ENCODE assay signal across 9 cellular contexts in the genomic region with DNA sequence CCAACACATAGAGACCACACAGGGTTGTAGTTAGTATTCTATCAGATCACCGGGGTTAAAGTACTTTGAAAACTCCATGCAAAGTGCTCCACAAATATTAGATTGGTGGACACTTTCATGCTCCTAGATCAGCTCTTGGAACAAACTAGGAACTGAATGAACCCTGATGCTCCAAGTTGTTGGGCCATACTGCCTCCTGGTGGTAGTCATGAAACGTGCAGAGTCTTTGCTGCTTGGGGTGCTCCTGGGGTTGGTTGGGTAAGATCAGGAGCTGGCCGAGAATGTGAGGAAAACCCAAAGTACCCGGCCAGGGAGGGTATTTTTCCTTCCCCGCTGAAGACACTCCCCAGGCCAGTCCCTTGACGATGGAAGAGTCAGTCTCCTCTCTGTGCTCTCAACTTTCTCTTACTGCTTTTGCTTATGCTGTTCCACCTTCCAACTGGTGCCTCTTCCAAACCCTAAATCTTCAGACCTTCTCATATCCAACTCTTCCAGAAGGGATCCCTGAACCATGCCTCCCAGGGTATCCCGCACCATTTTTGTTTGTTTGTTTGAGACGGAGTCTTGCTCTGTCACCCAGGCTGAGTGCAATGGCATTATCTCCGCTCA. TPM values are rescaled to one million over a fixed set of nuclear protein-coding genes. Genes with fewer than 3 reads are reported as not detected.
A peak's percentile ranks its signal among the peaks of the same experiment; 100 is the strongest.
DNase-seq lines count a peak whose midpoint lies in the region; ATAC-seq and TF ChIP-seq lines count a peak whose summit lies in the region.
"Had no signal": no experiment of that assay in that cellular context is flagged by ENCODE, and none has a peak within 500 bp of the region (broad histone marks: within the 10 kb centered on the region; RNA-seq: fewer than 3 reads in every experiment).

No MANE protein-coding gene starts in this region.

- peaks cover 9% of the 10 kb centered on the region for H3K4me1 ChIP-seq in neural progenitor cell

- DNase-seq in COR-L47 (lab: John Stamatoyannopoulos, UW) = peak; percentile 5
- DNase-seq in RKO (ENCODE audit: low spot score) = peak; percentile 26
- DNase-seq in activated T-cell treated with anti-CD3 and anti-CD28 coated beads, Interleukin-2, amount 50 U/mL, for 72 hours = peak; percentile 60 to 71
- DNase-seq in fibroblast of the aortic adventitia (ENCODE audit: low read depth) = peak; percentile 91
- DNase-seq in neural progenitor cell (ENCODE audit: low spot score) = peak; percentile 81
- peak in 47 of 49 donors; percentile 1 to 82 (median 54) for DNase-seq in substantia nigra (lab: John Stamatoyannopoulos, UW)

- no peak overlapping the region for H3K4me3 Mint-ChIP-seq in activated T-cell treated with anti-CD3 and anti-CD28 coated beads, Interleukin-2, amount 50 U/mL, for 72 hours
- no peak overlapping the region for H3K4me3 Mint-ChIP-seq in neural progenitor cell

- no peak overlapping the region for H3K9ac ChIP-seq in neural progenitor cell

- no peaks in the 10 kb centered on the region for H3K9me3 Mint-ChIP-seq in activated T-cell treated with anti-CD3 and anti-CD28 coated beads, Interleukin-2, amount 50 U/mL, for 72 hours
- H3K9me3 Mint-ChIP-seq in neural progenitor cell = peaks cover 2% of the 10 kb centered on the region

- H3K27me3 Mint-ChIP-seq in activated T-cell treated with anti-CD3 and anti-CD28 coated beads, Interleukin-2, amount 50 U/mL, for 72 hours (ENCODE audit: low read depth) = no peaks in the 10 kb centered on the region
- H3K27me3 Mint-ChIP-seq in neural progenitor cell (ENCODE audit: insufficient read depth, low read depth) = no peaks in the 10 kb centered on the region

- H3K27ac ChIP-seq in neural progenitor cell (no peak overlapping the region), substantia nigra (ENCODE audit: low read depth, low read length, poor library complexity, severe bottlenecking) (no peak overlapping the region)

- no peak overlapping the region for H3K27ac Mint-ChIP-seq in activated T-cell treated with anti-CD3 and anti-CD28 coated beads, Interleukin-2, amount 50 U/mL, for 72 hours
- peak overlapping the region; percentile 58 for H3K27ac Mint-ChIP-seq in neural progenitor cell

- H3K4me3 ChIP-seq in fibroblast of the aortic adventitia (ENCODE audit: low read depth, low read length) = no peak overlapping the region
- no peak overlapping the region for H3K4me3 ChIP-seq in neural progenitor cell

- TF ChIP-seq CTCF in fibroblast of the aortic adventitia (IDR thresholded peaks at IDR 0.05; ENCODE audit: insufficient read depth, low read length) = peak; percentile 92
- peak; percentile 93 for TF ChIP-seq CTCF in neural progenitor cell (IDR thresholded peaks at IDR 0.05)

- H4K20me1 ChIP-seq in neural progenitor cell (ENCODE audit: low read depth) = no peaks in the 10 kb centered on the region

- TF ChIP-seq POLR2A in GM18505 (IDR thresholded peaks at IDR 0.05; ENCODE audit: borderline replicate concordance, extremely low read depth, insufficient read depth, insufficient read length) = no peak

- no peak overlapping the region for H2AFZ ChIP-seq in neural progenitor cell (replicated peaks)

- H3K36me3 ChIP-seq in neural progenitor cell = no peaks in the 10 kb centered on the region

- no peaks in the 10 kb centered on the region for H3K79me2 ChIP-seq in neural progenitor cell (ENCODE audit: low read depth)

- H3F3A ChIP-seq in neural progenitor cell (ENCODE audit: low read depth) = no peaks in the 10 kb centered on the region

- no peak overlapping the region for H3K4me2 ChIP-seq in neural progenitor cell

- ATAC-seq in HG03045 (IDR thresholded peaks at IDR 0.05; ENCODE audit: unreplicated experiment) (peak; percentile 53), GM18505 (IDR thresholded peaks at IDR 0.05; ENCODE audit: unreplicated experiment) (no peak)
- peak; percentile 71 to 74 for ATAC-seq in activated T-cell treated with anti-CD3 and anti-CD28 coated beads, Interleukin-2, amount 50 U/mL, for 72 hours (replicated peaks in 1 of 2)

- H3K9me3 ChIP-seq in neural progenitor cell (ENCODE audit: low read depth) = no peaks in the 10 kb centered on the region

- H3K4me1 Mint-ChIP-seq in activated T-cell treated with anti-CD3 and anti-CD28 coated beads, Interleukin-2, amount 50 U/mL, for 72 hours (ENCODE audit: low read depth) = peaks cover 15% of the 10 kb centered on the region
- peaks cover 14% of the 10 kb centered on the region for H3K4me1 Mint-ChIP-seq in neural progenitor cell

- H3K27me3 ChIP-seq in neural progenitor cell = no peaks in the 10 kb centered on the region

- no peaks in the 10 kb centered on the region for H3K36me3 Mint-ChIP-seq in activated T-cell treated with anti-CD3 and anti-CD28 coated beads, Interleukin-2, amount 50 U/mL, for 72 hours (ENCODE audit: insufficient read depth in 2 of 2)
- no peaks in the 10 kb centered on the region for H3K36me3 Mint-ChIP-seq in neural progenitor cell

RNA-seq across cellular contexts. Expression of a gene that starts 0.9 kb away (rescaled TPM):
- total RNA-seq in activated T-cell treated with anti-CD3 and anti-CD28 coated beads, Interleukin-2, amount 50 U/mL, for 72 hours = under 1 TPM in 1 of 2 donors, not detected in 1; 0.12 TPM
- total RNA-seq in fibroblast of the aortic adventitia (ENCODE audit: low replicate concordance) = under 0.01 and 0.82 TPM in 2 replicates
- total RNA-seq in neural progenitor cell (ENCODE audit: low replicate concordance) = not detected in 2 replicates
- total RNA-seq: T-helper 2 cell treated with Interferon-gamma antibody and Interleukin-4, amounts not matched to agents 100 ng/mL and 5 ng/mL, for 36 hours had no signal

RNA-seq across cellular contexts. Expression of a gene that starts 32.2 kb away (rescaled TPM):
- total RNA-seq in activated T-cell treated with anti-CD3 and anti-CD28 coated beads, Interleukin-2, amount 50 U/mL, for 72 hours = under 1 TPM; 0.23 to 0.46 TPM
- total RNA-seq in fibroblast of the aortic adventitia (ENCODE audit: low replicate concordance) (0.33 and 0.90 TPM in 2 replicates), neural progenitor cell (ENCODE audit: low replicate concordance) (9.7 and 9.8 TPM in 2 replicates)

RNA-seq across cellular contexts. Expression of a gene that starts 51.7 kb away (rescaled TPM):
- 100 to 1,000 TPM in 1 of 2 donors, 10 to 100 TPM in 1; 99.6 to 102 TPM for total RNA-seq in activated T-cell treated with anti-CD3 and anti-CD28 coated beads, Interleukin-2, amount 50 U/mL, for 72 hours
- total RNA-seq in fibroblast of the aortic adventitia (ENCODE audit: low replicate concordance) = 95.2 and 122 TPM in 2 replicates
- 63.6 and 87.2 TPM in 2 replicates for total RNA-seq in neural progenitor cell (ENCODE audit: low replicate concordance)

Comparison
In these comparisons a context has a peak if more than half of its experiments do, and no peak if none do; other contexts are left out.
1. DNase-seq: peak in every context shown above with its lines; median percentile 91 in fibroblast of the aortic adventitia; 81 in neural progenitor cell; 66 in activated T-cell treated with anti-CD3 and anti-CD28 coated beads, Interleukin-2, amount 50 U/mL, for 72 hours; 54 in substantia nigra; 26 in RKO; 5 in COR-L47.